ENCODE assay signal across 34 cellular contexts in the genomic region with DNA sequence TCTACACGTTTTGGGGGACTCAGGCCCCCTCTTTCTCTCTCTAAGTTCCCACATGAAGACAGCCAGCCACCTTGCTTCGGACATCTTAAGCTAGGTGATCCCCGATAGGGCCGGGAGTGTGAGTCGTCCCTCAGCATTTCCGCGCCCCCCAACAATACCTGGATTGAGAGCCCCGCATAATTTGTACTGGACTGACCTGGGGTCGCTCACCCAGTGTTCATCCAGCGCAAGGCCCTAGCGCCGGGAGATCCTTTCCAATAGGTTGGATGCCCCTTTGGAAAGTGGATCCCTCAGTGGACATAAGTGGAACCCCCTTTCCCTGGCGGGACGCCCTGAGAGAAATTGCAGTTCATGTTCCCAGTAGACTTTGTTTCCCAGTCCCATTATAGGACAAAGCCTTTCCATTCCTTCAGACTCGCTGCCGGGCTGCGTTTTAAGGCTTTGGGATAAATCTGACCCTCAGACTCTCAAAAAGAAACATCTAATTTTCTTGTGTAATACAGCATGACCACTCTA.
"Had no signal": no experiment of that assay in that cellular context is flagged by ENCODE, and none has a peak within 500 bp of the region (broad histone marks: within the 10 kb centered on the region; RNA-seq: fewer than 3 reads in every experiment).

No MANE protein-coding gene starts in this region.

- H3K4me1 ChIP-seq: adrenal gland, body of pancreas, breast epithelium had no signal

- DNase-seq: activated B cell treated with CpG ODN at 0.5 μM for 24 hours; activated CD4-positive, alpha-beta T cell treated with anti-CD3 and anti-CD28 coated beads for 48 hours; activated CD4-positive, alpha-beta T cell treated with anti-CD3 and anti-CD28 coated beads, Interleukin-2, amount 50 U/mL, for 1 hour; activated CD4-positive, alpha-beta T cell treated with anti-CD3 and anti-CD28 coated beads, Interleukin-2, amount 50 U/mL, for 48 hours; activated CD8-positive, alpha-beta memory T cell treated with anti-CD3 and anti-CD28 coated beads for 24 hours; activated CD8-positive, alpha-beta T cell treated with anti-CD3 and anti-CD28 coated beads for 36 hours; activated effector memory CD4-positive, alpha-beta T cell treated with Interleukin-2 at 50 U/mL for 16 hours; activated naive CD4-positive, alpha-beta T cell treated with anti-CD3 and anti-CD28 coated beads for 36 hours; activated naive CD8-positive, alpha-beta T cell treated with anti-CD3 and anti-CD28 coated beads for 36 hours; activated naive CD8-positive, alpha-beta T cell treated with anti-CD3 and anti-CD28 coated beads, Interleukin-2, amount 50 U/mL, for 24 hours; activated T-cell treated with anti-CD3 and anti-CD28 coated beads, Interleukin-2, amount 50 U/mL, for 4 hours; adrenal gland; amygdala; aorta; body of pancreas; central memory CD4-positive, alpha-beta T cell; cerebellar nuclear complex; dorsolateral prefrontal cortex; effector memory CD4-positive, alpha-beta T cell; endodermal cell; foreskin fibroblast; T-helper 1 cell; T-helper 17 cell; T1000; WERI-Rb-1 had no signal

- H3K9me3 ChIP-seq: adrenal gland, body of pancreas, breast epithelium had no signal

- H3K9me3 Mint-ChIP-seq: activated CD8-positive, alpha-beta T cell treated with anti-CD3 and anti-CD28 coated beads for 36 hours; activated naive CD4-positive, alpha-beta T cell treated with anti-CD3 and anti-CD28 coated beads for 36 hours; activated naive CD4-positive, alpha-beta T cell treated with anti-CD3 and anti-CD28 coated beads, Interleukin-2, amount 50 U/mL, for 24 hours; activated naive CD8-positive, alpha-beta T cell treated with anti-CD3 and anti-CD28 coated beads for 36 hours; activated naive CD8-positive, alpha-beta T cell treated with anti-CD3 and anti-CD28 coated beads, Interleukin-2, amount 50 U/mL, for 24 hours; activated T-cell treated with anti-CD3 and anti-CD28 coated beads, Interleukin-2, amount 50 U/mL, for 4 hours; endodermal cell; T-helper 2 cell treated with Interferon-gamma antibody and Interleukin-4, amounts not matched to agents 5 μg/mL and 100 μg/mL, for 36 hours had no signal

- H3K27me3 ChIP-seq: adrenal gland, body of pancreas, breast epithelium, cardiac muscle cell, dorsolateral prefrontal cortex had no signal

- H3K4me3 ChIP-seq: adrenal gland, body of pancreas, breast epithelium, cardiac muscle cell, coronary artery, dorsolateral prefrontal cortex had no signal

- H3K27ac ChIP-seq: adrenal gland, body of pancreas, breast epithelium, cardiac muscle cell, coronary artery, dorsolateral prefrontal cortex, WERI-Rb-1 had no signal

- H3K27me3 Mint-ChIP-seq: activated B cell treated with CpG ODN at 0.5 μM for 24 hours; activated CD8-positive, alpha-beta T cell treated with anti-CD3 and anti-CD28 coated beads for 36 hours; activated naive CD4-positive, alpha-beta T cell treated with anti-CD3 and anti-CD28 coated beads, Interleukin-2, amount 50 U/mL, for 24 hours; activated naive CD8-positive, alpha-beta T cell treated with anti-CD3 and anti-CD28 coated beads for 36 hours; activated naive CD8-positive, alpha-beta T cell treated with anti-CD3 and anti-CD28 coated beads, Interleukin-2, amount 50 U/mL, for 24 hours; activated T-helper 17 cell treated with anti-CD3 and anti-CD28 coated beads, Interleukin-2, amount 50 U/mL, for 72 hours; dendritic cell treated with granulocyte-macrophage colony-stimulating factor and Interleukin-4, amounts not matched to agents 40 ng/mL and 50 ng/mL, for 4 days; T-helper 17 cell had no signal

- ATAC-seq: activated CD4-positive, CD25-positive, alpha-beta regulatory T cell treated with anti-CD3 and anti-CD28 coated beads, Interleukin-2, amount 50 U/mL, for 24 hours; activated CD8-positive, alpha-beta T cell treated with anti-CD3 and anti-CD28 coated beads for 36 hours; activated naive CD8-positive, alpha-beta T cell treated with anti-CD3 and anti-CD28 coated beads, Interleukin-2, amount 50 U/mL, for 24 hours; activated T-cell treated with anti-CD3 and anti-CD28 coated beads, Interleukin-2, amount 50 U/mL, for 4 hours; activated T-helper 17 cell treated with anti-CD3 and anti-CD28 coated beads, Interleukin-2, amount 50 U/mL, for 72 hours; body of pancreas; esophagus mucosa; T-helper 17 cell had no signal

- H3K36me3 ChIP-seq: adrenal gland, breast epithelium, cardiac muscle cell, WERI-Rb-1 had no signal

- H3K36me3 Mint-ChIP-seq: activated naive CD4-positive, alpha-beta T cell treated with anti-CD3 and anti-CD28 coated beads, Interleukin-2, amount 50 U/mL, for 24 hours; activated naive CD8-positive, alpha-beta T cell treated with anti-CD3 and anti-CD28 coated beads for 36 hours had no signal

- H3K27ac Mint-ChIP-seq: activated B cell treated with CpG ODN at 0.5 μM for 24 hours; activated CD8-positive, alpha-beta T cell treated with anti-CD3 and anti-CD28 coated beads for 36 hours; activated naive CD4-positive, alpha-beta T cell treated with anti-CD3 and anti-CD28 coated beads for 36 hours; activated naive CD4-positive, alpha-beta T cell treated with anti-CD3 and anti-CD28 coated beads, Interleukin-2, amount 50 U/mL, for 24 hours; activated naive CD8-positive, alpha-beta T cell treated with anti-CD3 and anti-CD28 coated beads for 36 hours; activated naive CD8-positive, alpha-beta T cell treated with anti-CD3 and anti-CD28 coated beads, Interleukin-2, amount 50 U/mL, for 24 hours; activated T-helper 17 cell treated with anti-CD3 and anti-CD28 coated beads, Interleukin-2, amount 50 U/mL, for 72 hours; dendritic cell treated with granulocyte-macrophage colony-stimulating factor and Interleukin-4, amounts not matched to agents 40 ng/mL and 50 ng/mL, for 4 days; endodermal cell; T-helper 17 cell; T-helper 2 cell treated with Interferon-gamma antibody and Interleukin-4, amounts not matched to agents 5 μg/mL and 100 μg/mL, for 36 hours had no signal

- H3K4me3 Mint-ChIP-seq: activated B cell treated with CpG ODN at 0.5 μM for 24 hours; activated CD8-positive, alpha-beta T cell treated with anti-CD3 and anti-CD28 coated beads for 36 hours; activated naive CD4-positive, alpha-beta T cell treated with anti-CD3 and anti-CD28 coated beads for 36 hours; activated naive CD4-positive, alpha-beta T cell treated with anti-CD3 and anti-CD28 coated beads, Interleukin-2, amount 50 U/mL, for 24 hours; activated naive CD8-positive, alpha-beta T cell treated with anti-CD3 and anti-CD28 coated beads for 36 hours; activated naive CD8-positive, alpha-beta T cell treated with anti-CD3 and anti-CD28 coated beads, Interleukin-2, amount 50 U/mL, for 24 hours; activated T-cell treated with anti-CD3 and anti-CD28 coated beads, Interleukin-2, amount 50 U/mL, for 4 hours; activated T-helper 17 cell treated with anti-CD3 and anti-CD28 coated beads, Interleukin-2, amount 50 U/mL, for 72 hours; dendritic cell treated with granulocyte-macrophage colony-stimulating factor and Interleukin-4, amounts not matched to agents 40 ng/mL and 50 ng/mL, for 4 days; endodermal cell; T-helper 17 cell; T-helper 2 cell treated with Interferon-gamma antibody and Interleukin-4, amounts not matched to agents 5 μg/mL and 100 μg/mL, for 36 hours had no signal

- H3K4me1 Mint-ChIP-seq: activated B cell treated with CpG ODN at 0.5 μM for 24 hours; activated naive CD4-positive, alpha-beta T cell treated with anti-CD3 and anti-CD28 coated beads, Interleukin-2, amount 50 U/mL, for 24 hours; activated naive CD8-positive, alpha-beta T cell treated with anti-CD3 and anti-CD28 coated beads for 36 hours; activated naive CD8-positive, alpha-beta T cell treated with anti-CD3 and anti-CD28 coated beads, Interleukin-2, amount 50 U/mL, for 24 hours; activated T-helper 17 cell treated with anti-CD3 and anti-CD28 coated beads, Interleukin-2, amount 50 U/mL, for 72 hours; endodermal cell; T-helper 17 cell had no signal
